9 cellular contexts compared by ENCODE assay signal in the genomic region with DNA sequence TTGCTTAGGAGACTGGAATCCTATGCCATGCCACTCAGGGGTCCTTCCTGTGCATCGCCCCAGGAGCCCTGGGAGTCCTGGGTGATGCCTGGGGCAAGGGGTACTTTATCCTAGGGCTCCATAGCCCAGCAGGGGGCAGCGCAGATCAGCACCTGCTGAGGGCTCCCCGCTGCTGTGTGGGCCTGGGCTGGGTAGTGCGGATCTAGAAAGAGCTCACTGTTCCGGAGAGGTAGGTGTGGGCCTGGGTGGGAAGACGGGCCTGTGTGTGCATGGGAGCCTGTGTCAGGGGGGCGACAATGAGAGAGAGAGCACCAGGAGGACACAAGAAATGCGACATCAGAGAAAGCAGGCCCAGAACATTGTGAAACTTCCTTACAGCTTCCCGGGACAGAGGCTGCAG. TPM values are rescaled to one million over a fixed set of nuclear protein-coding genes. Genes with fewer than 3 reads are reported as not detected.
A peak's percentile ranks its signal among the peaks of the same experiment; 100 is the strongest.
DNase-seq lines count a peak whose midpoint lies in the region; ATAC-seq, FAIRE-seq and TF ChIP-seq lines count a peak whose summit lies in the region.
"Had no signal": no experiment of that assay in that cellular context is flagged by ENCODE, and none has a peak within 500 bp of the region (broad histone marks: within the 10 kb centered on the region; RNA-seq: fewer than 3 reads in every experiment).

No MANE protein-coding gene starts in this region.

- H4K5ac ChIP-seq in H1 (ENCODE audit: insufficient read length, low read depth, low read length) = no peak overlapping the region

- H3K4me1 ChIP-seq in SJCRH30 (peaks cover 33% of the 10 kb centered on the region), H1 (replicated peaks in 1 of 4; ENCODE audit: control insufficient read depth in 3 of 4, insufficient read depth in 4 of 4, low read length in 3 of 4) (peaks cover 0 to 21% (median 12%) of the 10 kb centered on the region in 4 experiments; a peak in 5 of 7 replicates)

- H2BK15ac ChIP-seq in H1 (ENCODE audit: low read length) = no peak overlapping the region

- H3K18ac ChIP-seq in H1 (ENCODE audit: extremely low read depth, low read length) = no peak overlapping the region

- H4K91ac ChIP-seq in H1 (replicated peaks; ENCODE audit: insufficient read length, low read length) = no peak overlapping the region

- no peak overlapping the region; a peak in 1 of 7 replicates for H3K9ac ChIP-seq in H1 (replicated peaks in 1 of 4; ENCODE audit: extremely low read depth in 1 of 4, low read depth in 3 of 4, low read length in 3 of 4)

- no peak for TF ChIP-seq EP300 in H1 (IDR thresholded peaks at IDR 0.05; ENCODE audit: borderline replicate concordance in 1 of 2, low read depth in 2 of 2, low read length in 2 of 2)

- H2AFZ ChIP-seq in H1 (ENCODE audit: low read length) = no peak overlapping the region

- peak; percentile 72 for DNase-seq in activated CD8-positive, alpha-beta memory T cell treated with anti-CD3 and anti-CD28 coated beads for 24 hours
- DNase-seq in activated CD8-positive, alpha-beta memory T cell treated with anti-CD3 and anti-CD28 coated beads, Interleukin-2, amount 50 U/mL, for 4 hours = no peak
- peak; percentile 75 to 86 for DNase-seq in SJCRH30
- DNase-seq in H1 (ENCODE audit: low read depth in 1 of 2, low spot score in 2 of 2) = peak in 1 of 2 experiments; percentile 86
- peak; percentile 46 for DNase-seq in myocyte (ENCODE audit: low read depth)
- DNase-seq in urothelium cell line (ENCODE audit: low spot score) = peak; percentile 29

- CTCF ChIA-PET in H1 (lab: Charles Lee; ENCODE audit: partially characterized antibody) = interaction anchor here (0.6 to 24.2 kb wide), 31 partner anchors 8 to 349 kb away, joined by 3 to 670 read pairs (median 5); no protein-coding TSS in a partner anchor

- peaks cover 3 to 11% of the 10 kb centered on the region in 2 experiments for H4K20me1 ChIP-seq in H1 (replicated peaks in 1 of 2; ENCODE audit: control insufficient read depth in 1 of 2, insufficient read depth in 2 of 2, low read length in 2 of 2)

- no peak for TF ChIP-seq POLR2A in H1 (IDR thresholded peaks at IDR 0.05; ENCODE audit: control extremely low read depth in 1 of 2, low read depth in 2 of 2, low read length in 2 of 2)

- no peaks in the 10 kb centered on the region; a peak in 1 of 4 replicates for H3K79me2 ChIP-seq in H1 (ENCODE audit: control insufficient read depth in 1 of 2, insufficient read depth in 2 of 2, low read length in 2 of 2)

- no peak overlapping the region for H3K27ac ChIP-seq in SJCRH30
- no peak overlapping the region for H3K27ac ChIP-seq in H1 (ENCODE audit: low read depth, low read length)

- TF ChIP-seq RAD21 in H1 (IDR thresholded peaks at IDR 0.05 in 1 of 2, conservative IDR thresholded peaks at IDR 0.05 in 1 of 2; ENCODE audit: low read depth in 2 of 2, low read length in 2 of 2) = peak; percentile 73 to 80

- WGBS in H1 (ENCODE audit: extremely low coverage in 1 of 2, insufficient coverage in 1 of 2, insufficient read length in 1 of 2, insufficient replicate concordance in 2 of 2, low coverage in 1 of 2, low lambda C conversion rate in 2 of 2, missing lambda C conversion rate in 1 of 2), 2 experiments = 70% methylated on average over 9 of the region's 9 CpGs; no CpG with 5 or more reads in 1 of the 2 experiments

- H2BK12ac ChIP-seq in H1 (ENCODE audit: low read depth, low read length) = no peak overlapping the region

- peaks cover 3% of the 10 kb centered on the region; the same call in 1 of the 2 replicates for H3K79me1 ChIP-seq in H1 (ENCODE audit: low read depth, low read length)

- H3K23ac ChIP-seq in H1 (ENCODE audit: insufficient read length) = no peak overlapping the region

- ATAC-seq in GM21367 (IDR thresholded peaks at IDR 0.05; ENCODE audit: unreplicated experiment) = no peak
- no peak for ATAC-seq in GM21717 (IDR thresholded peaks at IDR 0.05; ENCODE audit: unreplicated experiment)

- FAIRE-seq in H1 (lab: Jason Lieb, UNC) (no peak), urothelium cell line (lab: Jason Lieb, UNC) (no peak)
- FAIRE-seq: GM18507 had no signal

- H2BK20ac ChIP-seq in H1 (ENCODE audit: low read length) = no peak overlapping the region

- H4K8ac ChIP-seq in H1 (ENCODE audit: extremely low read depth, insufficient read depth, low read length) = no peak overlapping the region

- H2BK120ac ChIP-seq in H1 (replicated peaks; ENCODE audit: low read depth, low read length) = no peak overlapping the region

- no peaks in the 10 kb centered on the region for H3K9me3 ChIP-seq in SJCRH30 (replicated peaks)
- no peaks in the 10 kb centered on the region for H3K9me3 ChIP-seq in H1 (ENCODE audit: insufficient read depth in 2 of 2, low read depth in 1 of 2, low read length in 1 of 2)

- H3K56ac ChIP-seq in H1 (replicated peaks; ENCODE audit: insufficient read length, low read depth, low read length) = no peak overlapping the region

- H3K36me3 ChIP-seq in SJCRH30 (no peaks in the 10 kb centered on the region), H1 (ENCODE audit: control insufficient read depth in 2 of 4, insufficient read depth in 4 of 4, low read length in 3 of 4) (no peaks in the 10 kb centered on the region)

- H3K4me2 ChIP-seq in H1 (ENCODE audit: insufficient read depth in 1 of 2, low read depth in 2 of 2, low read length in 2 of 2) = 0 out of 4 replicates have a peak overlapping the region, but pooled peaks of 1 of the 2 experiments have one; percentile 17

- H3K14ac ChIP-seq in H1 (ENCODE audit: insufficient read length) = no peak overlapping the region

- H2AK5ac ChIP-seq in H1 (ENCODE audit: low read depth, low read length) = no peak overlapping the region

- no peaks in the 10 kb centered on the region for H3K27me3 ChIP-seq in SJCRH30
- H3K27me3 ChIP-seq in H1 (replicated peaks in 1 of 4; ENCODE audit: control insufficient read depth in 3 of 4, extremely low read depth in 1 of 4, insufficient read depth in 3 of 4, low read length in 3 of 4) = no peaks in the 10 kb centered on the region

- TF ChIP-seq CTCF in H1 (IDR thresholded peaks at IDR 0.05; ENCODE audit: control extremely low read depth in 1 of 3, insufficient read depth in 1 of 3, low read depth in 1 of 3, low read length in 3 of 3) = peak; percentile 58 to 69 (median 62)

- H3K23me2 ChIP-seq in H1 (ENCODE audit: low read depth, low read length) = no peaks in the 10 kb centered on the region

- H2BK5ac ChIP-seq in H1 (ENCODE audit: low read depth, low read length) = no peak overlapping the region

- H3K4ac ChIP-seq in H1 (replicated peaks; ENCODE audit: insufficient read length, low read depth, low read length) = no peak overlapping the region

- POLR2A ChIA-PET in H1 (lab: Charles Lee; ENCODE audit: partially characterized antibody) = interaction anchor here (0.5 to 1.2 kb wide), 2 partner anchors 8 to 52 kb away, joined by 3 read pairs; no protein-coding TSS in a partner anchor

- H3K4me3 ChIP-seq in SJCRH30 (no peak overlapping the region), H1 (ENCODE audit: extremely low read depth in 1 of 4, insufficient read depth in 2 of 4, low read depth in 3 of 4, low read length in 4 of 4) (no peak overlapping the region)

TF ChIP-seq in H1, 55 proteins besides CTCF, POLR2A, EP300 and RAD21 (continues in another document):
- TF ChIP-seq JUND (IDR thresholded peaks at IDR 0.05; ENCODE audit: low read length) = no peak
- TF ChIP-seq, protein P1, sequence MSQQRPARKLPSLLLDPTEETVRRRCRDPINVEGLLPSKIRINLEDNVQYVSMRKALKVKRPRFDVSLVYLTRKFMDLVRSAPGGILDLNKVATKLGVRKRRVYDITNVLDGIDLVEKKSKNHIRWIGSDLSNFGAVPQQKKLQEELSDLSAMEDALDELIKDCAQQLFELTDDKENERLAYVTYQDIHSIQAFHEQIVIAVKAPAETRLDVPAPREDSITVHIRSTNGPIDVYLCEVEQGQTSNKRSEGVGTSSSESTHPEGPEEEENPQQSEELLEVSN (IDR thresholded peaks at IDR 0.05) = no peak
- TF ChIP-seq BACH1 (IDR thresholded peaks at IDR 0.05; ENCODE audit: low read length) = no peak
- TF ChIP-seq HDAC2 (IDR thresholded peaks at IDR 0.05; ENCODE audit: borderline replicate concordance in 1 of 2, low read depth in 2 of 2, low read length in 2 of 2) = no peak
- no peak for TF ChIP-seq SP1 (IDR thresholded peaks at IDR 0.05; ENCODE audit: low read depth, low read length)
- no peak for TF ChIP-seq EZH2 (IDR thresholded peaks at IDR 0.05; ENCODE audit: low read depth, low read length, severe bottlenecking)
- TF ChIP-seq CBX8 (IDR thresholded peaks at IDR 0.05; ENCODE audit: borderline replicate concordance, low read depth, low read length) = no peak
- TF ChIP-seq ZNF274 (IDR thresholded peaks at IDR 0.05; ENCODE audit: borderline replicate concordance, extremely low read depth, low read length) = no peak
- no peak for TF ChIP-seq GABPA (IDR thresholded peaks at IDR 0.05; ENCODE audit: borderline replicate concordance, insufficient read depth, low read length)
- no peak for TF ChIP-seq POLR2AphosphoS5 (IDR thresholded peaks at IDR 0.05; ENCODE audit: low read depth, low read length)

RNA-seq across cellular contexts. Expression of a gene that starts 11.4 kb away (rescaled TPM):
- total RNA-seq in SJCRH30 (2014; rRNA removed; shearing (Covaris generic)) = 18.2 and 18.7 TPM in 2 replicates
- 39.5 and 41.4 TPM in 2 replicates for total RNA-seq in H1 (2021; fragmentation: NEBNext Ultra II Directional; extraction: Animal tissue kit (Norgen Biotek cat#: 25700))
- polyA plus RNA-seq in H1 (2011; rRNA removed) = 19.7 and 28.0 TPM in 2 replicates
- polyA plus RNA-seq in H1 (2011; cell fraction: cytosol; rRNA removed) = 23.7 TPM
- polyA plus RNA-seq in H1 (2011; cell fraction: nucleus; rRNA removed) = 50.0 TPM
- 23.2 to 24.5 TPM (median 23.7 TPM) in 4 replicates for polyA plus RNA-seq in H1 (2012, experiment 1 of 2)
- 20.4 TPM for polyA plus RNA-seq in H1 (2012, experiment 2 of 2)
- polyA plus RNA-seq in H1 (2013, experiment 1 of 2) = 15.8 TPM
- polyA plus RNA-seq in H1 (2013, experiment 2 of 2) = 15.8 TPM
- 38.5 and 60.7 TPM in 2 replicates for polyA minus RNA-seq in H1 (2011; rRNA and poly(A)+ RNA removed)
- polyA minus RNA-seq in H1 (2011; cell fraction: cytosol; rRNA and poly(A)+ RNA removed) = 25.3 TPM
- 30.7 TPM for polyA minus RNA-seq in H1 (2011; cell fraction: nucleus; rRNA and poly(A)+ RNA removed)
- total RNA-seq in myocyte = 4.5 and 6.6 TPM in 2 replicates
- polyA plus RNA-seq in myocyte (2012) = 11.8 TPM
